Comparison of ENCODE assay signal across 8 cellular contexts in the genomic region with DNA sequence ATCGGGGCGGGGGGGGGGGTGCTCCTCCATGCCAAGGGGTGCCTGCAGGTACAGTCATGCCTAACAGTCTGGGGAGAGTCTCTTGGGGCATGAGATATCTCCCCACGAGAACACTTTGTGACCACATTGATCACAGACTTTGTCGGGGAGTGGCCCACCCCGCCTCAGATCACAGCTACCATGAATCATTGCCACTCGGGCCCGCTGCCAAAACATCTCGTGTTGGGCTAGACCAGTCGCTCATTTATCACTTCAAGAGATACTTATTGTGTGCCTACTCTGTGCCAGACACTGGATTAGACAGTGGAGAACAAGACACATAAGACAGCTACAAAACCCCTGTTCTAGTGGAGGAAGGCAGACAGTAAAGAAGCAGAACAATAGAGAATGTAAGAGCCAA.
DNase-seq lines count a peak whose midpoint lies in the region; ATAC-seq and TF ChIP-seq lines count a peak whose summit lies in the region.

No MANE protein-coding gene starts in this region.

- DNase-seq in ELR (ENCODE audit: low read depth): peak; percentile 74
- DNase-seq in SK-MEL-5 (ENCODE audit: low read depth, low spot score): peak; percentile 19
- peak; percentile 67 to 73 for DNase-seq in erythroblast (lab: John Stamatoyannopoulos, UW)
- DNase-seq in stimulated activated CD4-positive, alpha-beta T cell treated with anti-CD3 and anti-CD28 coated beads, Interleukin-1b, Interleukin-23, amount 100 ng/mL, for 48 hours: peak; percentile 65
- no peak for DNase-seq in chondrocyte (ENCODE audit: low spot score)
- DNase-seq in occipital lobe (lab: John Stamatoyannopoulos, UW): no peak

- no peak for TF ChIP-seq CTCF in chondrocyte (IDR thresholded peaks at IDR 0.05)

- no peaks in the 10 kb centered on the region for H3K27me3 Mint-ChIP-seq in chondrocyte (ENCODE audit: low read depth)

- no peaks in the 10 kb centered on the region for H3K9me3 Mint-ChIP-seq in chondrocyte (ENCODE audit: low read depth)

- no peak overlapping the region for H3K27ac Mint-ChIP-seq in chondrocyte (ENCODE audit: unreplicated experiment)

- in situ Hi-C loops in SK-MEL-5 (cut with HindIII; ENCODE audit: low pct_unique_long_range_greater_than_20kb, low sequenced_read_pairs): no loop called here

- H3K36me3 Mint-ChIP-seq in chondrocyte (ENCODE audit: low read depth): peaks cover 14% of the 10 kb centered on the region

- peaks cover 8% of the 10 kb centered on the region for H3K4me1 Mint-ChIP-seq in chondrocyte (ENCODE audit: low read depth)

- ATAC-seq in GM21381 (IDR thresholded peaks at IDR 0.05; ENCODE audit: unreplicated experiment): no peak
- ATAC-seq in GM18505 (IDR thresholded peaks at IDR 0.05; ENCODE audit: unreplicated experiment): no peak

- TF ChIP-seq POLR2A in erythroblast (IDR thresholded peaks at IDR 0.05; ENCODE audit: low read length): no peak
- no peak for TF ChIP-seq POLR2A in GM18505 (IDR thresholded peaks at IDR 0.05; ENCODE audit: borderline replicate concordance, extremely low read depth, insufficient read depth, insufficient read length)

- no peak overlapping the region for H3K4me3 Mint-ChIP-seq in chondrocyte (ENCODE audit: unreplicated experiment)

Comparison
In these comparisons a context has a peak if more than half of its experiments do, and no peak if none do; other contexts are left out.
1. DNase-seq: peak in ELR (single experiment), SK-MEL-5 (single experiment), erythroblast (2 of 2) and stimulated activated CD4-positive, alpha-beta T cell treated with anti-CD3 and anti-CD28 coated beads, Interleukin-1b, Interleukin-23, amount 100 ng/mL, for 48 hours (single experiment); none in chondrocyte (single experiment) and occipital lobe (single experiment).